In the genomic region with DNA sequence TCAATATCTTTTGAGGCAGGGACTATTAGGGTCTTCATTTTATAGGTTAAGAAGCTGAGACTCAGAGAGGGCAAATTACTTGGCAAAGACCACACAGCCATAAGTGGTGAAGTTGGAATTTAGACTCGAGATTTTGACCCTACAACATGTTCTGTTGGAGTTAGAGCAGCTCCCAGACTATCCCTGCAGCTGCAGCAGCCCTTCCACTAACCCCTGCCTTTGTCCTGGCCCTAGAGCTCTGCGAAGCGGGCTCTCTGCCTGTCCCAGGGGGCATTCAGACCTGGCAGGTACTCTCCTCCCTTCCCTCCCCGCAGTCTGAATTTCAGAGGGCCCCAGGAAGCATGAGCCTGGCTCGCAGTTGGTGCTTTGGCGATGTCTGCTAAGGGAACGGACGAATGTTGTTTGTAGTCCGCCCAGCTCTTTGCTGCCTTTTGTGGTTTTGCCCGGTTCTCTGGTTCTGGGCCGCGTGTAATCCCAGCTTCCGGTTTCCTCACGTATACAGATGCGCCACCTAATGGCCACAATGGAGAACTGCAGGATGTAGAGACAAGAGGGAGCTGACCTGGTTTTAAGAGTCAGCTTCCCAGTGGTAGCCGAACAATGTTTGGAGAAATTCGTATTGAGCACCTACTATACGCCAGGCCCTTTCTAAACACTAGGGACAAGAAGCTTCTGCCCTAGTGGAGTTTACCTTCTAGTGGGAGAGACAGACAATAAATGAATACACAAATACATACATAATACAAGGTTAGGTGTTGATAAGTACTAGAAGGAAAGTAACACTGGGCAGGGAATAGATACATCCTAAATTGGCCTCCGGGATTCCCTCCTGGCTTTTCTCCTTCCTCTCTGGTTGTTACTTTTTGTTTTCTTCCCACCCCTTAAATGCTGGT, we compare ENCODE assay signal across 8 cellular contexts.
A peak's percentile ranks its signal among the peaks of the same experiment; 100 is the strongest.
DNase-seq lines count a peak whose midpoint lies in the region; ATAC-seq and TF ChIP-seq lines count a peak whose summit lies in the region.

No MANE protein-coding gene starts in this region.

- in situ Hi-C loops in astrocyte of the cerebellum (cut with HindIII; ENCODE audit: low sequenced_read_pairs), result no loop called here

- TF ChIP-seq CTCF in GM12875 (IDR thresholded peaks at IDR 0.05; ENCODE audit: borderline replicate concordance, insufficient read depth, low read depth, low read length) (peak; percentile 80), astrocyte of the cerebellum (IDR thresholded peaks at IDR 0.05; ENCODE audit: low read depth, low read length, missing control alignments) (peak; percentile 95)

- no peaks in the 10 kb centered on the region for H3K27me3 Mint-ChIP-seq in T-helper 2 cell treated with Interferon-gamma antibody and Interleukin-4, amounts not matched to agents 5 μg/mL and 100 μg/mL, for 36 hours (ENCODE audit: low read depth)

- H3K27ac Mint-ChIP-seq in T-helper 2 cell treated with Interferon-gamma antibody and Interleukin-4, amounts not matched to agents 5 μg/mL and 100 μg/mL, for 36 hours, result peak overlapping the region; percentile 86

- intact Hi-C loops in sciatic nerve (cut with DNase I), result loop anchor here (5.0 kb wide), 1 partner anchor 43 kb away; no protein-coding TSS in a partner anchor

- peak overlapping the region; percentile 78 for H3K4me3 Mint-ChIP-seq in T-helper 2 cell treated with Interferon-gamma antibody and Interleukin-4, amounts not matched to agents 5 μg/mL and 100 μg/mL, for 36 hours

- H3K4me3 ChIP-seq in GM12875 (ENCODE audit: low read depth, low read length) (no peak overlapping the region), astrocyte of the cerebellum (ENCODE audit: low read depth, low read length) (no peak overlapping the region)

- no peaks in the 10 kb centered on the region for H3K9me3 Mint-ChIP-seq in T-helper 2 cell treated with Interferon-gamma antibody and Interleukin-4, amounts not matched to agents 5 μg/mL and 100 μg/mL, for 36 hours

- peaks cover 13% of the 10 kb centered on the region for H3K4me1 Mint-ChIP-seq in T-helper 2 cell treated with Interferon-gamma antibody and Interleukin-4, amounts not matched to agents 5 μg/mL and 100 μg/mL, for 36 hours (ENCODE audit: low read depth)

- no peaks in the 10 kb centered on the region for H3K36me3 Mint-ChIP-seq in T-helper 2 cell treated with Interferon-gamma antibody and Interleukin-4, amounts not matched to agents 5 μg/mL and 100 μg/mL, for 36 hours (ENCODE audit: low read depth)

- ATAC-seq in HG02884 (IDR thresholded peaks at IDR 0.05; ENCODE audit: unreplicated experiment) (peak; percentile 61), sciatic nerve (peak; percentile 93)

- DNase-seq in NCI-H187 (lab: John Stamatoyannopoulos, UW), result peak; percentile 56 to 69
- DNase-seq in T-helper 2 cell treated with Interferon-gamma antibody and Interleukin-4, amounts not matched to agents 5 μg/mL and 100 μg/mL, for 36 hours (ENCODE audit: low spot score), result peak; percentile 70
- peak; percentile 81 for DNase-seq in astrocyte of the cerebellum (ENCODE audit: low read depth)
- DNase-seq in hippocampal formation (lab: John Stamatoyannopoulos, UW), result peak; percentile 72 to 89
- DNase-seq in sciatic nerve (ENCODE audit: low spot score), result peak; percentile 90
- no peak for DNase-seq in mesenteric fat pad (ENCODE audit: low spot score)
